ENCODE assay signal across 2 cellular contexts in genomic region chr5:89441965-89442364, GRCh38.
TF ChIP-seq lines count a peak whose summit lies in the region.

No MANE protein-coding gene starts in this region.

TF ChIP-seq in HCT116, 20 proteins besides CTCF, POLR2A, EP300 and RAD21 (continued from another document):
- TF ChIP-seq ZBTB33 (IDR thresholded peaks at IDR 0.05; ENCODE audit: extremely low read depth, insufficient replicate concordance, low read length), result no peak

TF ChIP-seq in GM12878, 131 proteins besides CTCF, POLR2A, EP300 and RAD21 (continued from another document):
- TF ChIP-seq USF2 (IDR thresholded peaks at IDR 0.05; ENCODE audit: borderline replicate concordance, low read depth, low read length) (no peak), MLLT1 (IDR thresholded peaks at IDR 0.05) (0 out of 2 replicates have a peak, but pooled peaks have one; percentile 32), RELB (IDR thresholded peaks at IDR 0.05; ENCODE audit: low read depth) (peak; percentile 38; the same call in 1 of the 2 replicates), ZNF384 (IDR thresholded peaks at IDR 0.05; ENCODE audit: borderline replicate concordance, low read depth, low read length) (peak; percentile 40; the same call in 1 of the 2 replicates), ELK1 (IDR thresholded peaks at IDR 0.05; ENCODE audit: low read depth, low read length) (no peak), ZNF24 (IDR thresholded peaks at IDR 0.05) (peak; percentile 94), TCF3 (IDR thresholded peaks at IDR 0.05; ENCODE audit: borderline replicate concordance, insufficient read depth, low read depth, low read length) (no peak), IKZF2 (IDR thresholded peaks at IDR 0.05) (peak in 1 of 2 experiments; percentile 32; a peak in 1 of 4 replicates), ATF7 (IDR thresholded peaks at IDR 0.05; ENCODE audit: low read depth) (no peak), BRCA1 (IDR thresholded peaks at IDR 0.05; ENCODE audit: low read depth, low read length) (no peak), MTA2 (IDR thresholded peaks at IDR 0.05; ENCODE audit: low read depth) (peak; percentile 79), CEBPB (IDR thresholded peaks at IDR 0.05; ENCODE audit: borderline replicate concordance in 1 of 2, low read depth in 2 of 2, low read length in 2 of 2) (no peak), IKZF1 (conservative IDR thresholded peaks at IDR 0.05) (0 out of 2 replicates have a peak, but pooled peaks have one; percentile 15), HDAC2 (IDR thresholded peaks at IDR 0.05) (no peak)
